Comparison of ENCODE assay signal across 9 cellular contexts in genomic region chr1:153985984-153986761, GRCh38. TPM values are rescaled to one million over a fixed set of nuclear protein-coding genes. Genes with fewer than 3 reads are reported as not detected.
DNase-seq lines count a peak whose midpoint lies in the region; ATAC-seq, FAIRE-seq and TF ChIP-seq lines count a peak whose summit lies in the region.
"Had no signal": no experiment of that assay in that cellular context is flagged by ENCODE, and none has a peak within 500 bp of the region (broad histone marks: within the 10 kb centered on the region; RNA-seq: fewer than 3 reads in every experiment).

TSS of gene RAB13 (minus strand) at chr1:153986339. CDS start at chr1:153986236, 103 bp downstream.

- H3K9me3 ChIP-seq in SJCRH30 (replicated peaks): no peaks in the 10 kb centered on the region

- no peak for FAIRE-seq in GM12891 (lab: Jason Lieb, UNC)
- FAIRE-seq: endometrium had no signal

- peaks cover 8% of the 10 kb centered on the region; the same call in 1 of the 2 replicates for H3K27me3 ChIP-seq in KMS-11 (ENCODE audit: insufficient read depth, low read depth)
- no peaks in the 10 kb centered on the region for H3K27me3 ChIP-seq in SJCRH30

- H3K36me3 ChIP-seq in KMS-11 (ENCODE audit: insufficient read depth) (no peaks in the 10 kb centered on the region), SJCRH30 (peaks cover 7% of the 10 kb centered on the region)

- ATAC-seq in left lobe of liver: peak; percentile 86
- ATAC-seq in GM21529 (IDR thresholded peaks at IDR 0.05; ENCODE audit: unreplicated experiment): no peak

- peaks cover 10% of the 10 kb centered on the region for H3K36me3 Mint-ChIP-seq in stimulated activated naive CD8-positive, alpha-beta T cell treated with anti-CD3 and anti-CD28 coated beads, Interleukin-15, Interleukin-2, amounts not matched to agents 100 ng/mL and 50 ng/mL, for 24 hours (ENCODE audit: low read depth)

- TF ChIP-seq CTCF in KMS-11 (conservative IDR thresholded peaks at IDR 0.05; ENCODE audit: low read depth, low read length): no peak

- peaks cover 46% of the 10 kb centered on the region for H3K4me1 Mint-ChIP-seq in stimulated activated naive CD8-positive, alpha-beta T cell treated with anti-CD3 and anti-CD28 coated beads, Interleukin-15, Interleukin-2, amounts not matched to agents 100 ng/mL and 50 ng/mL, for 24 hours (ENCODE audit: low read depth)

- peak within 1 kb of the TSS; percentile 84 for H2AFZ ChIP-seq in KMS-11 (ENCODE audit: low read depth)

- H3K4me3 ChIP-seq in KMS-11 (IDR thresholded peaks at IDR 0.05; ENCODE audit: insufficient read depth, low read depth, low read length) (peak within 1 kb of the TSS; percentile 98), SJCRH30 (peak within 1 kb of the TSS; percentile 86)

- H3K4me2 ChIP-seq in KMS-11: peak within 1 kb of the TSS; percentile 59

- H3K79me2 ChIP-seq in KMS-11 (ENCODE audit: insufficient read depth, low read depth): peaks cover 6% of the 10 kb centered on the region

- no peaks in the 10 kb centered on the region for H3K9me3 Mint-ChIP-seq in stimulated activated naive CD8-positive, alpha-beta T cell treated with anti-CD3 and anti-CD28 coated beads, Interleukin-15, Interleukin-2, amounts not matched to agents 100 ng/mL and 50 ng/mL, for 24 hours

- no peaks in the 10 kb centered on the region for H3K27me3 Mint-ChIP-seq in stimulated activated naive CD8-positive, alpha-beta T cell treated with anti-CD3 and anti-CD28 coated beads, Interleukin-15, Interleukin-2, amounts not matched to agents 100 ng/mL and 50 ng/mL, for 24 hours

- peak within 1 kb of the TSS; percentile 35; the same call in 1 of the 2 replicates for H3K9ac ChIP-seq in KMS-11

- peak within 1 kb of the TSS; percentile 91 for H3K4me3 Mint-ChIP-seq in stimulated activated naive CD8-positive, alpha-beta T cell treated with anti-CD3 and anti-CD28 coated beads, Interleukin-15, Interleukin-2, amounts not matched to agents 100 ng/mL and 50 ng/mL, for 24 hours

- H3K27ac Mint-ChIP-seq in stimulated activated naive CD8-positive, alpha-beta T cell treated with anti-CD3 and anti-CD28 coated beads, Interleukin-15, Interleukin-2, amounts not matched to agents 100 ng/mL and 50 ng/mL, for 24 hours: peak within 1 kb of the TSS; percentile 97

- H3K4me1 ChIP-seq in KMS-11 (ENCODE audit: low read depth, poor library complexity, severe bottlenecking) (peaks cover 15% of the 10 kb centered on the region), SJCRH30 (no peaks in the 10 kb centered on the region; the same call in none of the 2 replicates)

- H4K20me1 ChIP-seq in KMS-11 (ENCODE audit: insufficient read depth): no peaks in the 10 kb centered on the region

- H3K27ac ChIP-seq in KMS-11: peak within 1 kb of the TSS; percentile 71
- H3K27ac ChIP-seq in SJCRH30: peak within 1 kb of the TSS; percentile 56

- peak; percentile 82 for DNase-seq in DMS53 treated with DMSO at 0.1 percent for 48 hours (lab: John Stamatoyannopoulos, UW; ENCODE audit: unreplicated experiment)
- peak; percentile 84 to 90 for DNase-seq in SJCRH30
- DNase-seq in ecto neural progenitor cell (ENCODE audit: low spot score): peak; percentile 90
- DNase-seq in left lobe of liver (ENCODE audit: low spot score): peak; percentile 92
- DNase-seq in GM12891 (ENCODE audit: insufficient read length, low spot score): no peak

- TF ChIP-seq POLR2A in GM12891 (IDR thresholded peaks at IDR 0.05; ENCODE audit: low read depth, low read length): no peak

TF ChIP-seq in GM12891, 5 proteins besides CTCF, POLR2A, EP300 and RAD21:
- TF ChIP-seq TAF1 (IDR thresholded peaks at IDR 0.05; ENCODE audit: low read depth, low read length): no peak
- TF ChIP-seq SPI1 (IDR thresholded peaks at IDR 0.05; ENCODE audit: low read depth, low read length): no peak
- TF ChIP-seq PAX5 (IDR thresholded peaks at IDR 0.05; ENCODE audit: insufficient read depth, low read length, severe bottlenecking): no peak

RNA-seq across cellular contexts. Expression of gene RAB13, which starts in this region (rescaled TPM):
- total RNA-seq in SJCRH30 (2014; rRNA removed; shearing (Covaris generic)): 32.4 and 36.5 TPM in 2 replicates
- total RNA-seq in left lobe of liver: 46.3 TPM
- polyA plus RNA-seq in GM12891 (2012; ENCODE audit: low read depth, missing spikeins): 109 TPM
